ENCODE assay signal across 10 cellular contexts in the genomic region with DNA sequence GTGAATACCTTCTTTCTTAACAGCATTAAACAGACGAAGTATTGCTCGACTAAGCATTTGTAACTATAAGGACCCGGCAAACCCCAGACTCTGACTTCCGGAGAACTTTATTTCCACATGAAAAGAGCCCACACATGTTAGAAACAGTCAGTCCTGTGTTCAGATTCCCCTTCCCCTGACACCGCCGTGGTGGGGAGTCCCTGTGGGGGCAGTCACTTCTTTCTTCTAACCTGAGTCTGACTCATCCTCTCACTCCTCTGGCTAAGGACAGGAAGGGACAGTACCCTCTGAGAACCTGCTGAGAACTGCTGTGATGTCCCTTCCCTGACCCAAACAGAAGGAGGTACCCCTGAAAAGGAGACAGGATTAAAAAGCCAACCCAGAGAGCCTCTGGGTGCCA.
A peak's percentile ranks its signal among the peaks of the same experiment; 100 is the strongest.
DNase-seq lines count a peak whose midpoint lies in the region; ATAC-seq and TF ChIP-seq lines count a peak whose summit lies in the region.
"Had no signal": no experiment of that assay in that cellular context is flagged by ENCODE, and none has a peak within 500 bp of the region (broad histone marks: within the 10 kb centered on the region; RNA-seq: fewer than 3 reads in every experiment).

No MANE protein-coding gene starts in this region.

- H3K4me3 Mint-ChIP-seq in activated naive CD8-positive, alpha-beta T cell treated with anti-CD3 and anti-CD28 coated beads, Interleukin-2, amount 10 ng/mL, durations not matched to agents 7 days and 5 days, result peak overlapping the region; percentile 23

- TF ChIP-seq CTCF in GM10266 (IDR thresholded peaks at IDR 0.05; ENCODE audit: control insufficient read depth, insufficient read depth, low read depth, missing control alignments), result no peak

- no peaks in the 10 kb centered on the region for H3K27me3 Mint-ChIP-seq in activated naive CD8-positive, alpha-beta T cell treated with anti-CD3 and anti-CD28 coated beads, Interleukin-2, amount 10 ng/mL, durations not matched to agents 7 days and 5 days

- peaks cover 32% of the 10 kb centered on the region for H3K36me3 Mint-ChIP-seq in activated naive CD8-positive, alpha-beta T cell treated with anti-CD3 and anti-CD28 coated beads, Interleukin-2, amount 10 ng/mL, durations not matched to agents 7 days and 5 days

- peak; percentile 68 for DNase-seq in GM10266 (ENCODE audit: extremely low spot score)
- DNase-seq in RPMI7951 (ENCODE audit: low read depth), result peak; percentile 24
- DNase-seq in activated naive CD8-positive, alpha-beta T cell treated with anti-CD3 and anti-CD28 coated beads, Interleukin-2, amount 10 ng/mL, durations not matched to agents 7 days and 5 days, result peak; percentile 36
- peak; percentile 10 to 26 for DNase-seq in stimulated activated CD4-positive, alpha-beta T cell treated with anti-CD3 and anti-CD28 coated beads, Interleukin-2, amount 100 ng/mL, for 48 hours
- DNase-seq in NCI-H1694 treated with DMSO at 0.1 percent for 48 hours (lab: John Stamatoyannopoulos, UW), result no peak
- DNase-seq: DMS79 treated with DMSO at 0.1 percent for 48 hours, NCI-H1417 treated with DMSO at 0.1 percent for 48 hours had no signal

- POLR2A ChIA-PET in activated naive CD8-positive, alpha-beta T cell treated with anti-CD3 and anti-CD28 coated beads, Interleukin-2, amount 10 ng/mL, durations not matched to agents 7 days and 5 days (lab: Charles Lee), result interaction anchor here (0.7 kb wide), 1 partner anchor 161 kb away, joined by 3 read pairs; no protein-coding TSS in a partner anchor

- H3K27ac Mint-ChIP-seq in activated naive CD8-positive, alpha-beta T cell treated with anti-CD3 and anti-CD28 coated beads, Interleukin-2, amount 10 ng/mL, durations not matched to agents 7 days and 5 days, result peak overlapping the region; percentile 44

- H3K4me1 Mint-ChIP-seq in activated naive CD8-positive, alpha-beta T cell treated with anti-CD3 and anti-CD28 coated beads, Interleukin-2, amount 10 ng/mL, durations not matched to agents 7 days and 5 days, result peaks cover 59% of the 10 kb centered on the region

- ATAC-seq in activated naive CD8-positive, alpha-beta T cell treated with anti-CD3 and anti-CD28 coated beads, Interleukin-2, amount 10 ng/mL, durations not matched to agents 7 days and 5 days (ENCODE audit: low read depth), result peak; percentile 51
- ATAC-seq in GM21515 (IDR thresholded peaks at IDR 0.05; ENCODE audit: unreplicated experiment), result no peak
- no peak for ATAC-seq in GM18520 (IDR thresholded peaks at IDR 0.05; ENCODE audit: unreplicated experiment)
- ATAC-seq in HG03565 (IDR thresholded peaks at IDR 0.05; ENCODE audit: unreplicated experiment), result no peak

- H3K9me3 Mint-ChIP-seq in activated naive CD8-positive, alpha-beta T cell treated with anti-CD3 and anti-CD28 coated beads, Interleukin-2, amount 10 ng/mL, durations not matched to agents 7 days and 5 days, result no peaks in the 10 kb centered on the region
